ENCODE assay signal across 8 cellular contexts in the genomic region with DNA sequence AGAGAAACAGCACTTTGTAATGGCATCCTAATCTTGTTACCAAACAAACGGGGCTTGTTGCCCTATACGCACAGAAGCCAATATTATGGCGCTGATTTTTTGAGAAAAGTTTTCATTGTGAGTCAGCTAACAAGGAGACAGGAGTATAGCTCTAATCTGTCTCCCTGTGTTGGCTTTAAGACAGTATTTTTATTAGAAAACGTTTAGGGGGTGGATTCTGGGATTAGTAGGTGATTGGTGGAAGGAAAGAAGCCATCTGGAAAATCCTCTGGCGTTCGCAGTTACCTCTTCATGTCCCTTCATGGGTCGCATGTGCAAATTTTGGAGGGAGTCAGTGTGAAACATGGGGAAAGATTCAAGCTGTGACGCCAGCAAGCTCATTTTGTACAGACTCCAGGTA. TPM values are rescaled to one million over a fixed set of nuclear protein-coding genes. Genes with fewer than 3 reads are reported as not detected.
DNase-seq lines count a peak whose midpoint lies in the region; ATAC-seq, FAIRE-seq and TF ChIP-seq lines count a peak whose summit lies in the region.

No MANE protein-coding gene starts in this region.

- H3K9me3 Mint-ChIP-seq in CD4-positive, alpha-beta memory T cell, result no peaks in the 10 kb centered on the region

- peaks cover 0 to 8% of the 10 kb centered on the region in 2 donors for H3K36me3 Mint-ChIP-seq in CD4-positive, alpha-beta memory T cell

- H3K4me3 Mint-ChIP-seq in CD4-positive, alpha-beta memory T cell, result peak overlapping the region; percentile 49 to 89 (median 85)

- no peaks in the 10 kb centered on the region for H4K20me1 ChIP-seq in PC-3 (ENCODE audit: low read length)

- H3K9ac ChIP-seq in PC-3 (ENCODE audit: low read length), result no peak overlapping the region
- H3K9ac ChIP-seq in parathyroid adenoma, result no peak overlapping the region

- H3K27ac Mint-ChIP-seq in CD4-positive, alpha-beta memory T cell, result peak overlapping the region in 6 of 7 donors; percentile 84 to 95 (median 91)

- no peaks in the 10 kb centered on the region for H3F3A ChIP-seq in PC-3 (ENCODE audit: low read length, unreplicated experiment)

- no peaks in the 10 kb centered on the region for H3K4me1 ChIP-seq in CD4-positive, alpha-beta memory T cell (ENCODE audit: insufficient read depth, low read length)
- peaks cover 6% of the 10 kb centered on the region for H3K4me1 ChIP-seq in PC-3 (ENCODE audit: insufficient read depth, low read length)
- peaks cover 6% of the 10 kb centered on the region for H3K4me1 ChIP-seq in parathyroid adenoma

- no peak overlapping the region for H3K27ac ChIP-seq in CD4-positive, alpha-beta memory T cell (ENCODE audit: low read depth, low read length)
- H3K27ac ChIP-seq in PC-3 (ENCODE audit: low read length) (no peak overlapping the region), parathyroid adenoma (peak overlapping the region; percentile 83)

- intact Hi-C loops in CD4-positive, alpha-beta memory T cell (cut with micrococcal nuclease), result loop anchor here (5.0 kb wide), 2 partner anchors 682 to 733 kb away; partner anchors contain the start of genes BMPR2 and ORC2
- intact Hi-C loops in PC-3 (cut with micrococcal nuclease), result loop anchor here (5.0 to 10.0 kb wide), 2 partner anchors 53 to 409 kb away; partner anchors contain the start of gene MPP4

- POLR2A ChIA-PET in CD4-positive, alpha-beta memory T cell (lab: Charles Lee; ENCODE audit: partially characterized antibody), result interaction anchor here (1.2 to 2.9 kb wide), 4 partner anchors 13 to 528 kb away, joined by 3 to 29 read pairs (median 16); partner anchors contain the start of genes ALS2, CFLAR, STRADB and TRAK2
- POLR2A ChIA-PET in PC-3 (lab: Charles Lee; ENCODE audit: unreplicated experiment), result no interaction called here

- no peaks in the 10 kb centered on the region for H3K27me3 ChIP-seq in CD4-positive, alpha-beta memory T cell (ENCODE audit: insufficient read depth, low read length)
- H3K27me3 ChIP-seq in PC-3 (ENCODE audit: low read length), result no peaks in the 10 kb centered on the region
- no peaks in the 10 kb centered on the region for H3K27me3 ChIP-seq in parathyroid adenoma (ENCODE audit: control insufficient read depth, insufficient read depth, low read length)

- TF ChIP-seq CTCF in PC-3 (conservative IDR thresholded peaks at IDR 0.05; ENCODE audit: low read depth, low read length) (no peak), epithelial cell of esophagus (IDR thresholded peaks at IDR 0.05; ENCODE audit: insufficient read depth, low read depth, low read length, missing control alignments) (no peak), parathyroid adenoma (IDR thresholded peaks at IDR 0.05) (no peak), GM13977 (IDR thresholded peaks at IDR 0.05; ENCODE audit: extremely low read depth, insufficient read depth, missing control alignments) (no peak)

- no peaks in the 10 kb centered on the region for H3K9me3 ChIP-seq in CD4-positive, alpha-beta memory T cell (ENCODE audit: control insufficient read depth in 1 of 2, low read length in 2 of 2)
- H3K9me3 ChIP-seq in PC-3 (ENCODE audit: low read length) (no peaks in the 10 kb centered on the region), parathyroid adenoma (ENCODE audit: control insufficient read depth, low read length) (no peaks in the 10 kb centered on the region)

- in situ Hi-C loops in GM13977 (cut with MboI; ENCODE audit: low pct_unique_long_range_greater_than_20kb, low sequenced_read_pairs, unreplicated experiment) (no loop called here), KBM-7 (cut with MboI; ENCODE audit: low pct_unique_long_range_greater_than_20kb, low sequenced_read_pairs) (no loop called here)

- H2AFZ ChIP-seq in PC-3 (ENCODE audit: low read length) (peak overlapping the region; percentile 90), parathyroid adenoma (peak overlapping the region; percentile 83)

- FAIRE-seq in GM12892 (lab: Jason Lieb, UNC), result no peak

- TF ChIP-seq POLR2A in GM12892 (IDR thresholded peaks at IDR 0.05; ENCODE audit: low read depth, low read length), result no peak

- DNase-seq in CD4-positive, alpha-beta memory T cell, result peak in 1 of 5 donors; percentile 4
- DNase-seq in PC-3 (no peak), epithelial cell of esophagus (ENCODE audit: low read depth) (peak; percentile 16), GM12892 (ENCODE audit: insufficient read length) (no peak), GM13977 (ENCODE audit: low spot score) (no peak), HK-2 (ENCODE audit: unreplicated experiment) (no peak), KBM-7 (no peak)

- no TSS peak for BruUV-seq in PC-3 (replicated peaks; lab: Mats Ljungman, UMichigan)

- H3K27me3 Mint-ChIP-seq in CD4-positive, alpha-beta memory T cell, result peaks cover 0 to under 1% of the 10 kb centered on the region in 2 donors

- H3K79me2 ChIP-seq in PC-3 (ENCODE audit: low read length) (peaks cover 17% of the 10 kb centered on the region), parathyroid adenoma (no peaks in the 10 kb centered on the region)

- H3K9me2 ChIP-seq in PC-3 (replicated peaks; ENCODE audit: low read length), result no peaks in the 10 kb centered on the region

- no peaks in the 10 kb centered on the region for H3K36me3 ChIP-seq in CD4-positive, alpha-beta memory T cell (ENCODE audit: insufficient read depth, low read length)
- no peaks in the 10 kb centered on the region; the same call in 1 of the 2 replicates for H3K36me3 ChIP-seq in PC-3 (ENCODE audit: low read depth, low read length)
- H3K36me3 ChIP-seq in parathyroid adenoma (ENCODE audit: control insufficient read depth, insufficient read depth, low read length), result no peaks in the 10 kb centered on the region

- CTCF ChIA-PET in CD4-positive, alpha-beta memory T cell (lab: Charles Lee; ENCODE audit: partially characterized antibody), result no interaction called here
- CTCF ChIA-PET in PC-3 (lab: Charles Lee), result interaction anchor here (0.7 kb wide), 1 partner anchor 22 kb away, joined by 6 read pairs; no protein-coding TSS in a partner anchor

- H3K4me3 ChIP-seq in CD4-positive, alpha-beta memory T cell (ENCODE audit: low read length in 2 of 2), result no peak overlapping the region
- no peak overlapping the region; the same call in 1 of the 2 replicates for H3K4me3 ChIP-seq in PC-3 (ENCODE audit: low read length)
- H3K4me3 ChIP-seq in epithelial cell of esophagus (ENCODE audit: low read length), result peak overlapping the region; percentile 96
- H3K4me3 ChIP-seq in parathyroid adenoma (ENCODE audit: low read depth, low read length), result peak overlapping the region; percentile 95

- H3K4me1 Mint-ChIP-seq in CD4-positive, alpha-beta memory T cell, result peaks cover 7 to 23% (median 7%) of the 10 kb centered on the region in 4 donors

- ATAC-seq in PC-3, result no peak

- H3K4me2 ChIP-seq in PC-3 (ENCODE audit: low read length) (peak overlapping the region; percentile 83), parathyroid adenoma (ENCODE audit: low read length) (no peak overlapping the region)

RNA-seq across cellular contexts. Expression of gene TMEM237, which starts 0.7 kb away (rescaled TPM):
- 1 to 10 TPM; 4.4 to 5.2 TPM for total RNA-seq in CD4-positive, alpha-beta memory T cell
- 1 to 10 TPM; 2.4 to 3.1 TPM for polyA plus RNA-seq in CD4-positive, alpha-beta memory T cell
- total RNA-seq in PC-3 (2014; rRNA removed), result 32.8 and 39.0 TPM in 2 replicates
- polyA plus RNA-seq in GM12892 (2012; ENCODE audit: missing spikeins), result 12.8 TPM

RNA-seq across cellular contexts. Expression of gene MPP4, which starts 54.4 kb away (rescaled TPM):
- not detected for total RNA-seq in CD4-positive, alpha-beta memory T cell
- polyA plus RNA-seq in CD4-positive, alpha-beta memory T cell, result not detected
- total RNA-seq in PC-3 (2014; rRNA removed), result 0.52 and 0.77 TPM in 2 replicates
- polyA plus RNA-seq in GM12892 (2012; ENCODE audit: missing spikeins), result not detected

Comparison
In these comparisons a context has a peak if more than half of its experiments do, and no peak if none do; other contexts are left out.
1. H3K4me3 ChIP-seq: peak in epithelial cell of esophagus (single experiment) and parathyroid adenoma (single experiment); none in CD4-positive, alpha-beta memory T cell (0 of 2) and PC-3 (single experiment).